ENCODE assay signal across 19 cellular contexts in genomic region chr7:75691793-75692543, GRCh38.
"Had no signal": no experiment of that assay in that cellular context is flagged by ENCODE, and none has a peak within 500 bp of the region (broad histone marks: within the 10 kb centered on the region; RNA-seq: fewer than 3 reads in every experiment).

No MANE protein-coding gene starts in this region.

- FAIRE-seq: frontal cortex, keratinocyte had no signal

- H3K27me3 ChIP-seq: colonic mucosa, heart left ventricle, testis had no signal

- H3K4me3 ChIP-seq: colonic mucosa, heart left ventricle, lung, testis had no signal

- H3K9me3 ChIP-seq: colonic mucosa, heart left ventricle, neutrophil, testis had no signal

- H3K27ac Mint-ChIP-seq: activated naive CD4-positive, alpha-beta T cell treated with anti-CD3 and anti-CD28 coated beads for 36 hours; activated T-helper 17 cell treated with anti-CD3 and anti-CD28 coated beads, Interleukin-2, amount 50 U/mL, for 72 hours; naive thymus-derived CD4-positive, alpha-beta T cell; stimulated activated naive CD8-positive, alpha-beta T cell treated with anti-CD3 and anti-CD28 coated beads, Interleukin-15, amount 100 ng/mL, for 72 hours; T-cell had no signal

- H3K27ac ChIP-seq: colonic mucosa, heart left ventricle, neutrophil, testis, WERI-Rb-1 had no signal

- H3K4me1 Mint-ChIP-seq: activated T-helper 17 cell treated with anti-CD3 and anti-CD28 coated beads, Interleukin-2, amount 50 U/mL, for 72 hours had no signal

- DNase-seq: activated CD4-positive, alpha-beta T cell treated with anti-CD3 and anti-CD28 coated beads for 48 hours; activated naive CD4-positive, alpha-beta T cell treated with anti-CD3 and anti-CD28 coated beads for 36 hours; caudate nucleus; colonic mucosa; effector CD8-positive, alpha-beta T cell; heart left ventricle; naive thymus-derived CD4-positive, alpha-beta T cell; posterior cingulate gyrus; stimulated activated CD4-positive, alpha-beta T cell treated with anti-CD3 and anti-CD28 coated beads, Interleukin-4, amount 100 ng/mL, for 24 hours; stimulated activated naive CD8-positive, alpha-beta T cell treated with anti-CD3 and anti-CD28 coated beads, Interleukin-15, amount 100 ng/mL, for 72 hours; T-cell; T1000; testis; WERI-Rb-1 had no signal

- H3K36me3 Mint-ChIP-seq: T-cell had no signal

- H3K4me1 ChIP-seq: colonic mucosa had no signal

- H3K27me3 Mint-ChIP-seq: activated T-helper 17 cell treated with anti-CD3 and anti-CD28 coated beads, Interleukin-2, amount 50 U/mL, for 72 hours had no signal

- H3K4me3 Mint-ChIP-seq: activated naive CD4-positive, alpha-beta T cell treated with anti-CD3 and anti-CD28 coated beads for 36 hours; activated T-helper 17 cell treated with anti-CD3 and anti-CD28 coated beads, Interleukin-2, amount 50 U/mL, for 72 hours; naive thymus-derived CD4-positive, alpha-beta T cell; stimulated activated naive CD8-positive, alpha-beta T cell treated with anti-CD3 and anti-CD28 coated beads, Interleukin-15, amount 100 ng/mL, for 72 hours; T-cell had no signal

- H3K36me3 ChIP-seq: colonic mucosa, heart left ventricle, neutrophil, WERI-Rb-1 had no signal

- ATAC-seq: activated T-helper 17 cell treated with anti-CD3 and anti-CD28 coated beads, Interleukin-2, amount 50 U/mL, for 72 hours; heart left ventricle; naive thymus-derived CD4-positive, alpha-beta T cell; stimulated activated naive CD8-positive, alpha-beta T cell treated with anti-CD3 and anti-CD28 coated beads, Interleukin-15, amount 100 ng/mL, for 72 hours; T-cell had no signal

- H3K9me3 Mint-ChIP-seq: activated naive CD4-positive, alpha-beta T cell treated with anti-CD3 and anti-CD28 coated beads for 36 hours; activated T-helper 17 cell treated with anti-CD3 and anti-CD28 coated beads, Interleukin-2, amount 50 U/mL, for 72 hours; stimulated activated naive CD8-positive, alpha-beta T cell treated with anti-CD3 and anti-CD28 coated beads, Interleukin-15, amount 100 ng/mL, for 72 hours; T-cell had no signal
